ENCODE assay signal across 14 cellular contexts in the genomic region with DNA sequence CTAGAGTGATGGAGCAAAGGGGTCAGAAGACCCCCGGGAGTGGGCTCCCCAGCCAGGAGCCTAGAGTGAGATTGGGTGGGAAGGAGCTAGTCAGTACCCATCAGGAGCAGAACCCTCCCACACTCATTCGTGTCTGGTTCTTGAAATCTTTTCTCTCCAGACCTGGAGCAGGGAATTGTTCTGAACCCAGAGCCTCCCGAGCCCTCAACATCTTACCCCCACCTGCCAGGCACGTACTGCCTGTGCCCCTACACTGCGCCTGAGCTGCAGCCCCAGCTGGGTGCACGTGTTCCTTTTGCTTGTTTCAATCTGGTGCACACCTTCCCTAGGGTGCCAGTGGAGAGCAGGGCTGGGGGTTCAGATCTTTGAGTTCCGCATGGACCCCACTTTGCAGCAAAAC. TPM values are rescaled to one million over a fixed set of nuclear protein-coding genes. Genes with fewer than 3 reads are reported as not detected.
DNase-seq lines count a peak whose midpoint lies in the region; TF ChIP-seq lines count a peak whose summit lies in the region.
"Had no signal": no experiment of that assay in that cellular context is flagged by ENCODE, and none has a peak within 500 bp of the region (broad histone marks: within the 10 kb centered on the region; RNA-seq: fewer than 3 reads in every experiment).

No MANE protein-coding gene starts in this region.

- no peak overlapping the region for H3K27ac Mint-ChIP-seq in osteocyte (ENCODE audit: unreplicated experiment)
- H3K27ac Mint-ChIP-seq: B cell; CD4-positive, alpha-beta T cell; CD8-positive, alpha-beta T cell had no signal

- no peaks in the 10 kb centered on the region for H3K27me3 Mint-ChIP-seq in osteocyte (ENCODE audit: unreplicated experiment)

- peaks cover 5% of the 10 kb centered on the region for H3K4me1 Mint-ChIP-seq in osteocyte (ENCODE audit: unreplicated experiment)

- no peak overlapping the region for H3K4me3 Mint-ChIP-seq in osteocyte (ENCODE audit: unreplicated experiment)
- H3K4me3 Mint-ChIP-seq: B cell; CD4-positive, alpha-beta T cell; CD8-positive, alpha-beta T cell had no signal

- H3K36me3 Mint-ChIP-seq in osteocyte (ENCODE audit: unreplicated experiment): no peaks in the 10 kb centered on the region
- H3K36me3 Mint-ChIP-seq: CD8-positive, alpha-beta T cell had no signal

- TF ChIP-seq CTCF in osteocyte (IDR thresholded peaks at IDR 0.05): no peak

- H3K9me3 Mint-ChIP-seq in osteocyte (ENCODE audit: unreplicated experiment): no peaks in the 10 kb centered on the region
- H3K9me3 Mint-ChIP-seq: CD4-positive, alpha-beta T cell; CD8-positive, alpha-beta T cell had no signal

- DNase-seq in activated CD8-positive, alpha-beta memory T cell treated with anti-CD3 and anti-CD28 coated beads for 24 hours: peak; percentile 52
- DNase-seq in activated CD8-positive, alpha-beta memory T cell treated with anti-CD3 and anti-CD28 coated beads, Interleukin-2, amount 50 U/mL, for 4 hours: no peak
- DNase-seq in islet precursor cell: peak; percentile 28
- DNase-seq in osteocyte (ENCODE audit: extremely low spot score, unreplicated experiment): peak; percentile 78
- no peak for DNase-seq in NOMO-1 treated with dmso at 0.1 percent for 144 hours (lab: John Stamatoyannopoulos, UW; ENCODE audit: unreplicated experiment)
- DNase-seq in cerebellar nuclear complex (lab: John Stamatoyannopoulos, UW): no peak
- DNase-seq: AML-193; Caco-2; Calu3; CD4-positive, alpha-beta T cell; CD8-positive, alpha-beta T cell; DMS79 treated with DMSO at 0.1 percent for 48 hours; GF-D8 had no signal

RNA-seq across cellular contexts. Expression of gene BCL2L11, which starts 52.6 kb away (rescaled TPM):
- total RNA-seq in osteocyte: 38.9 and 40.4 TPM in 2 replicates

Comparison
In these comparisons a context has a peak if more than half of its experiments do, and no peak if none do; other contexts are left out.
1. DNase-seq: peak in activated CD8-positive, alpha-beta memory T cell treated with anti-CD3 and anti-CD28 coated beads for 24 hours (single experiment), islet precursor cell (single experiment) and osteocyte (single experiment); none in activated CD8-positive, alpha-beta memory T cell treated with anti-CD3 and anti-CD28 coated beads, Interleukin-2, amount 50 U/mL, for 4 hours (single experiment), NOMO-1 treated with dmso at 0.1 percent for 144 hours (single experiment) and cerebellar nuclear complex (0 of 2).